Comparison of ENCODE assay signal across 1 cellular context in genomic region chr3:196754215-196754937, GRCh38.
TF ChIP-seq lines count a peak whose summit lies in the region.

No MANE protein-coding gene starts in this region.

TF ChIP-seq in HepG2, 621 proteins besides CTCF, POLR2A, EP300 and RAD21 (continued from another document and continues in another):
- peak; percentile 68; the same call in 1 of the 2 replicates for TF ChIP-seq ZNF646 (CRISPR knock-in tag; IDR thresholded peaks at IDR 0.05)
- TF ChIP-seq THAP11 (CRISPR knock-in tag; IDR thresholded peaks at IDR 0.05) = peak; percentile 52; the same call in 1 of the 2 replicates
- no peak for TF ChIP-seq SOX13 (IDR thresholded peaks at IDR 0.05)
- TF ChIP-seq SOX13 (CRISPR knock-in tag; conservative IDR thresholded peaks at IDR 0.05 in 1 of 2, IDR thresholded peaks at IDR 0.05 in 1 of 2) = 0 out of 4 replicates have a peak, but pooled peaks of 1 of the 2 experiments have one; percentile 43
- peak; percentile 76 for TF ChIP-seq SALL1 (CRISPR knock-in tag; IDR thresholded peaks at IDR 0.05)
- TF ChIP-seq HNRNPLL (IDR thresholded peaks at IDR 0.05; ENCODE audit: low read depth, low read length, poor library complexity, severe bottlenecking) = peak; percentile 19
- TF ChIP-seq ZSCAN29 (CRISPR knock-in tag; conservative IDR thresholded peaks at IDR 0.05) = peak; percentile 89
- TF ChIP-seq ZNF362 (CRISPR knock-in tag; IDR thresholded peaks at IDR 0.05; ENCODE audit: borderline replicate concordance) = no peak
- TF ChIP-seq BCL6 (CRISPR knock-in tag; IDR thresholded peaks at IDR 0.05) = peak; percentile 17; the same call in 1 of the 2 replicates
- TF ChIP-seq ZNF292 (CRISPR knock-in tag; IDR thresholded peaks at IDR 0.05; ENCODE audit: borderline replicate concordance, low read depth) = peak; percentile 77; the same call in 1 of the 2 replicates
- no peak for TF ChIP-seq JDP2 (CRISPR knock-in tag; IDR thresholded peaks at IDR 0.05; ENCODE audit: borderline replicate concordance)
- peak; percentile 37; the same call in 1 of the 2 replicates for TF ChIP-seq ZNF512 (CRISPR knock-in tag; IDR thresholded peaks at IDR 0.05)
- TF ChIP-seq TARDBP (CRISPR knock-in tag; IDR thresholded peaks at IDR 0.05) = peak; percentile 19; the same call in 1 of the 2 replicates
- 0 out of 2 replicates have a peak, but pooled peaks have one; percentile 34 for TF ChIP-seq ZNF547 (CRISPR knock-in tag; IDR thresholded peaks at IDR 0.05)
- 0 out of 2 replicates have a peak, but pooled peaks have one; percentile 64 for TF ChIP-seq MEIS1 (CRISPR knock-in tag; IDR thresholded peaks at IDR 0.05; ENCODE audit: borderline replicate concordance)
- peak; percentile 20; the same call in 1 of the 2 replicates for TF ChIP-seq CEBPG (CRISPR knock-in tag; IDR thresholded peaks at IDR 0.05)
- TF ChIP-seq ZNF614 (CRISPR knock-in tag; IDR thresholded peaks at IDR 0.05; ENCODE audit: borderline replicate concordance) = 0 out of 2 replicates have a peak, but pooled peaks have one; percentile 54
- no peak for TF ChIP-seq DPF2 (CRISPR knock-in tag; IDR thresholded peaks at IDR 0.05; ENCODE audit: borderline replicate concordance, low read depth)
- TF ChIP-seq KDM2A (CRISPR knock-in tag; IDR thresholded peaks at IDR 0.05; ENCODE audit: borderline replicate concordance, low read depth) = 0 out of 2 replicates have a peak, but pooled peaks have one; percentile 45
- no peak for TF ChIP-seq TRIM24 (CRISPR knock-in tag; IDR thresholded peaks at IDR 0.05)
- peak; percentile 24; the same call in 1 of the 2 replicates for TF ChIP-seq AHDC1 (CRISPR knock-in tag; IDR thresholded peaks at IDR 0.05; ENCODE audit: borderline replicate concordance)
- no peak for TF ChIP-seq GPBP1L1 (CRISPR knock-in tag; IDR thresholded peaks at IDR 0.05)
- 0 out of 2 replicates have a peak, but pooled peaks have one; percentile 27 for TF ChIP-seq FOXP4 (CRISPR knock-in tag; IDR thresholded peaks at IDR 0.05)
- 0 out of 2 replicates have a peak, but pooled peaks have one; percentile 33 for TF ChIP-seq KAT7 (CRISPR knock-in tag; IDR thresholded peaks at IDR 0.05; ENCODE audit: borderline replicate concordance)
- TF ChIP-seq ZBTB38 (CRISPR knock-in tag; IDR thresholded peaks at IDR 0.05) = peak; percentile 23; the same call in 1 of the 2 replicates
- TF ChIP-seq DMAP1 (CRISPR knock-in tag; IDR thresholded peaks at IDR 0.05) = peak; percentile 56
- 0 out of 2 replicates have a peak, but pooled peaks have one; percentile 55 for TF ChIP-seq ZNF136 (CRISPR knock-in tag; IDR thresholded peaks at IDR 0.05; ENCODE audit: low read depth)
- TF ChIP-seq ZNF747 (CRISPR knock-in tag; IDR thresholded peaks at IDR 0.05; ENCODE audit: borderline replicate concordance) = no peak
- no peak for TF ChIP-seq SMYD3 (CRISPR knock-in tag; IDR thresholded peaks at IDR 0.05)
- peak; percentile 93 for TF ChIP-seq ELF1 (CRISPR knock-in tag; IDR thresholded peaks at IDR 0.05)
- TF ChIP-seq ZMYM2 (CRISPR knock-in tag; IDR thresholded peaks at IDR 0.05) = peak; percentile 50; the same call in 1 of the 2 replicates
- peak; percentile 56; the same call in 1 of the 2 replicates for TF ChIP-seq ETV5 (CRISPR knock-in tag; IDR thresholded peaks at IDR 0.05; ENCODE audit: borderline replicate concordance)
- peak; percentile 26; the same call in 1 of the 2 replicates for TF ChIP-seq FOXA3 (CRISPR knock-in tag; IDR thresholded peaks at IDR 0.05)
- no peak for TF ChIP-seq TGIF2 (CRISPR knock-in tag; IDR thresholded peaks at IDR 0.05)
- TF ChIP-seq HDAC1 (CRISPR knock-in tag; IDR thresholded peaks at IDR 0.05) = peak; percentile 42; the same call in 1 of the 2 replicates
- no peak for TF ChIP-seq CREB1 (IDR thresholded peaks at IDR 0.05)
- TF ChIP-seq CREB1 (CRISPR knock-in tag; IDR thresholded peaks at IDR 0.05) = peak; percentile 58
